In genomic region chr6:130373992-130374391, GRCh38 we compare ENCODE assay signal across 22 cellular contexts. TPM values are rescaled to one million over a fixed set of nuclear protein-coding genes. Genes with fewer than 3 reads are reported as not detected.
"Had no signal": no experiment of that assay in that cellular context is flagged by ENCODE, and none has a peak within 500 bp of the region (broad histone marks: within the 10 kb centered on the region; RNA-seq: fewer than 3 reads in every experiment).

No MANE protein-coding gene starts in this region.

- DNase-seq: Karpas-422, KG1, MG63, NCI-H1092, NCI-H1105 treated with DMSO at 0.1 percent for 48 hours, NCI-H1417 treated with DMSO at 0.1 percent for 48 hours, NCI-H146, NCI-H1694 treated with DMSO at 0.1 percent for 48 hours, NCI-H1930, NCI-H2081, NCI-H2107, NCI-H2227 treated with DMSO at 0.1 percent for 48 hours, NCI-H524, NCI-H526 treated with DMSO at 0.1 percent for 48 hours, NCI-H748 treated with DMSO at 0.1 percent for 48 hours, Right ventricle myocardium superior, RPMI8226, SIG-M5 had no signal

- H3K4me3 ChIP-seq: MG63, SJSA1, SK-N-MC had no signal

- H3K9me3 ChIP-seq: MG63, SJSA1 had no signal

- H3K4me1 ChIP-seq: SJSA1 had no signal

- H3K27ac ChIP-seq: SJSA1, SK-N-MC had no signal

- H3K36me3 ChIP-seq: MG63, SJSA1 had no signal

- H3K27me3 ChIP-seq: MG63, SJSA1 had no signal

RNA-seq across cellular contexts. Expression of gene TMEM200A, which starts 8.2 kb away (rescaled TPM):
- total RNA-seq: HT-29, NCI-H460, Right ventricle myocardium superior had no signal
